8 cellular contexts compared by ENCODE assay signal in genomic region chr17:80942360-80943345, GRCh38. TPM values are rescaled to one million over a fixed set of nuclear protein-coding genes. Genes with fewer than 3 reads are reported as not detected.
A peak's percentile ranks its signal among the peaks of the same experiment; 100 is the strongest.
DNase-seq lines count a peak whose midpoint lies in the region; ATAC-seq and TF ChIP-seq lines count a peak whose summit lies in the region.

No MANE protein-coding gene starts in this region.

- H3K4me1 Mint-ChIP-seq in brain, result peaks cover 46% of the 10 kb centered on the region

- 78% methylated on average over 42 of the region's 42 CpGs for WGBS in hepatocyte (ENCODE audit: low lambda C conversion rate, missing lambda C conversion rate)

- no peaks in the 10 kb centered on the region for H3K27me3 ChIP-seq in hepatocyte
- H3K27me3 ChIP-seq in skeletal muscle satellite cell (ENCODE audit: control insufficient read depth, insufficient read depth, low read length), result no peaks in the 10 kb centered on the region

- no peaks in the 10 kb centered on the region for H3K27me3 Mint-ChIP-seq in brain

- peaks cover 0 to 7% (median 3%) of the 10 kb centered on the region in 5 experiments for H3K9me3 Mint-ChIP-seq in brain

- peak overlapping the region; percentile 73 for H3K27ac ChIP-seq in hepatocyte

- no peaks in the 10 kb centered on the region for H3K9me3 ChIP-seq in hepatocyte (ENCODE audit: low read depth)
- H3K9me3 ChIP-seq in skeletal muscle satellite cell (replicated peaks; ENCODE audit: low read length), result no peaks in the 10 kb centered on the region

- H3K4me3 ChIP-seq in hepatocyte, result no peak overlapping the region
- H3K4me3 ChIP-seq in skeletal muscle satellite cell (ENCODE audit: low read length), result no peak overlapping the region

- no peaks in the 10 kb centered on the region for H4K20me1 ChIP-seq in hepatocyte (ENCODE audit: insufficient read depth, poor library complexity, severe bottlenecking)

- no peak overlapping the region for H3K9ac ChIP-seq in skeletal muscle satellite cell (ENCODE audit: low read depth, low read length)

- ATAC-seq in GM21786 (IDR thresholded peaks at IDR 0.05; ENCODE audit: unreplicated experiment), result no peak

- no peaks in the 10 kb centered on the region for H3K9me2 ChIP-seq in hepatocyte (replicated peaks; ENCODE audit: insufficient read depth)

- H3K4me1 ChIP-seq in hepatocyte (ENCODE audit: insufficient read depth) (peaks cover 4% of the 10 kb centered on the region), skeletal muscle satellite cell (ENCODE audit: control insufficient read depth, insufficient read depth, low read length) (peaks cover 14% of the 10 kb centered on the region)

- DNase-seq in DMS79 treated with DMSO at 0.1 percent for 48 hours (lab: John Stamatoyannopoulos, UW) (peak; percentile 59), hepatocyte (ENCODE audit: low spot score) (peak; percentile 65), activated gamma-delta T cell (lab: John Stamatoyannopoulos, UW) (no peak), D341Med (ENCODE audit: low spot score) (no peak)
- DNase-seq in activated CD4-positive, alpha-beta T cell treated with anti-CD3 and anti-CD28 coated beads for 4 hours, result no peak

- H3K36me3 ChIP-seq in hepatocyte (replicated peaks; ENCODE audit: insufficient read depth, low read depth) (no peaks in the 10 kb centered on the region), skeletal muscle satellite cell (ENCODE audit: insufficient read depth, low read length) (peaks cover 13% of the 10 kb centered on the region)

- no peaks in the 10 kb centered on the region for H3K79me2 ChIP-seq in hepatocyte

- H2AFZ ChIP-seq in hepatocyte, result no peak overlapping the region

- peaks cover 47% of the 10 kb centered on the region for H3K36me3 Mint-ChIP-seq in brain

- H3K27ac Mint-ChIP-seq in brain, result peak overlapping the region in 4 of 5 experiments; percentile 90 to 98 (median 94)

- H3K4me2 ChIP-seq in hepatocyte (no peak overlapping the region), skeletal muscle satellite cell (ENCODE audit: low read length) (peak overlapping the region; percentile 40)

- H3K4me3 Mint-ChIP-seq in brain, result peak overlapping the region in 4 of 5 experiments; percentile 6 to 70 (median 49)

- TF ChIP-seq CTCF in brain (conservative IDR thresholded peaks at IDR 0.05) (no peak), hepatocyte (IDR thresholded peaks at IDR 0.05; ENCODE audit: poor library complexity) (no peak)

RNA-seq across cellular contexts. Expression of gene CHMP6, which starts 49.0 kb away (rescaled TPM):
- 35.2 TPM for polyA plus RNA-seq in brain (ENCODE audit: insufficient read depth, low read depth, low replicate concordance)
- total RNA-seq in hepatocyte, result 16.9 and 27.8 TPM in 2 replicates
- polyA plus RNA-seq in hepatocyte, result 30.8 and 38.3 TPM in 2 replicates
- total RNA-seq in skeletal muscle satellite cell (2012; rRNA removed), result 17.0 and 18.1 TPM in 2 replicates

Comparison
In these comparisons a context has a peak if more than half of its experiments do, and no peak if none do; other contexts are left out.
1. DNase-seq: peak in DMS79 treated with DMSO at 0.1 percent for 48 hours (single experiment) and hepatocyte (single experiment); none in activated gamma-delta T cell (single experiment), activated CD4-positive, alpha-beta T cell treated with anti-CD3 and anti-CD28 coated beads for 4 hours (0 of 2) and D341Med (single experiment).